ENCODE assay signal across 19 cellular contexts in the genomic region with DNA sequence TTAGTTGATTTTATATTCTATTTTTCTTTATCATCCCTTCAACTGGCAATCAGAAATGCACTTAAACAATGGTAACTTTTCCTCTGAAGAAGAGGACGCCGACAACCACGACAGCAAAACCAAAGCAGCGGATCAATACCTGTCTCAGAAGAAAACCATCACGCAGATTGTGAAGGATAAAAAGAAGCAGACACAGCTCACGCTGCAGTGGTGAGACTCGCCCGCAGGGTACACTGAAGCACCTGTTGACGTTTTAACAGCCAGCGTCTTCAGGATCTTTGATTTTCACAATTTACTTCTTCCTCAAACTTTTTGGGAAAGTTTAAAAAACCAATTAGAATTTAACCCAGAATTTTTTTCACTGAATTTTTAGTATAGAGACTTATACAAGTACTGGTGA. TPM values are rescaled to one million over a fixed set of nuclear protein-coding genes. Genes with fewer than 3 reads are reported as not detected.
DNase-seq lines count a peak whose midpoint lies in the region; ATAC-seq, FAIRE-seq and TF ChIP-seq lines count a peak whose summit lies in the region.
"Had no signal": no experiment of that assay in that cellular context is flagged by ENCODE, and none has a peak within 500 bp of the region (broad histone marks: within the 10 kb centered on the region; RNA-seq: fewer than 3 reads in every experiment).

No MANE protein-coding gene starts in this region.

- H3K4me1 ChIP-seq in HUES64 (ENCODE audit: insufficient read depth, low read length) (peaks cover 5% of the 10 kb centered on the region; the same call in 1 of the 2 replicates), hepatocyte (ENCODE audit: insufficient read depth) (no peaks in the 10 kb centered on the region), pancreas (peaks cover 0 to 8% (median 0%) of the 10 kb centered on the region in 3 donors), lower lobe of right lung (peaks cover 5% of the 10 kb centered on the region)

- WGBS in HUES64, result 3% methylated on average over 10 of the region's 10 CpGs
- WGBS in hepatocyte (ENCODE audit: low lambda C conversion rate, missing lambda C conversion rate), result 8% methylated on average over 10 of the region's 10 CpGs
- 15 to 20% methylated on average over 10 of the region's 10 CpGs for WGBS in pancreas, 2 donors

- H3K9me2 ChIP-seq in hepatocyte (replicated peaks; ENCODE audit: insufficient read depth), result no peaks in the 10 kb centered on the region

- no peak for FAIRE-seq in pancreas (lab: Jason Lieb, UNC)
- FAIRE-seq: GM19239 had no signal

- H3K79me2 ChIP-seq in hepatocyte, result no peaks in the 10 kb centered on the region

- H3K4me2 ChIP-seq in hepatocyte, result peak overlapping the region; percentile 88

- DNase-seq in NCI-H748 (lab: John Stamatoyannopoulos, UW; ENCODE audit: unreplicated experiment) (peak; percentile 33), NCI-H748 treated with DMSO at 0.1 percent for 48 hours (lab: John Stamatoyannopoulos, UW) (no peak), hepatocyte (ENCODE audit: low spot score) (peak; percentile 23), pancreas (no peak), lower lobe of right lung (no peak)
- DNase-seq: activated CD4-positive, alpha-beta T cell treated with anti-CD3 and anti-CD28 coated beads for 48 hours; activated T-cell treated with anti-CD3 and anti-CD28 coated beads, Interleukin-2, amount 50 U/mL, for 4 hours; CD4-positive, alpha-beta memory T cell; MV-4-11; NCI-H2107; SHP77 had no signal

- intact Hi-C loops in pancreas (cut with DNase I) (loop anchor here in 1 of 3 donors (10.0 kb wide), 1 partner anchor 87 kb away; no protein-coding TSS in a partner anchor), lower lobe of right lung (cut with DNase I) (no loop called here)

- H3K27ac ChIP-seq in HUES64 (ENCODE audit: low read depth, low read length), result no peak overlapping the region
- H3K27ac ChIP-seq in hepatocyte, result no peak overlapping the region
- H3K27ac ChIP-seq in pancreas, result no peak overlapping the region
- no peak overlapping the region for H3K27ac ChIP-seq in lower lobe of right lung

- H3K36me3 ChIP-seq in HUES64 (ENCODE audit: insufficient read depth, low read length) (no peaks in the 10 kb centered on the region), hepatocyte (replicated peaks; ENCODE audit: insufficient read depth, low read depth) (no peaks in the 10 kb centered on the region), pancreas (no peaks in the 10 kb centered on the region), lower lobe of right lung (no peaks in the 10 kb centered on the region)

- no peak overlapping the region for H3K9ac ChIP-seq in HUES64 (ENCODE audit: low read depth, low read length)

- no peaks in the 10 kb centered on the region for H4K20me1 ChIP-seq in hepatocyte (ENCODE audit: insufficient read depth, poor library complexity, severe bottlenecking)

- peaks cover 71% of the 10 kb centered on the region for H3K27me3 ChIP-seq in HUES64 (ENCODE audit: insufficient read depth, low read length)
- peaks cover 34% of the 10 kb centered on the region for H3K27me3 ChIP-seq in hepatocyte
- H3K27me3 ChIP-seq in pancreas, result peaks cover 0 to 18% (median 9%) of the 10 kb centered on the region in 4 donors
- peaks cover 35% of the 10 kb centered on the region for H3K27me3 ChIP-seq in lower lobe of right lung (ENCODE audit: low read depth)

- H3K9me3 ChIP-seq in HUES64 (ENCODE audit: insufficient read depth, low read depth, low read length) (peaks cover 4% of the 10 kb centered on the region; the same call in 1 of the 2 replicates), hepatocyte (ENCODE audit: low read depth) (no peaks in the 10 kb centered on the region), pancreas (no peaks in the 10 kb centered on the region), lower lobe of right lung (no peaks in the 10 kb centered on the region)

- H3K4me3 ChIP-seq in HUES64 (ENCODE audit: low read length) (peak overlapping the region; percentile 74), hepatocyte (peak overlapping the region; percentile 54), pancreas (peak overlapping the region in 3 of 4 donors; percentile 29 to 62 (median 43)), lower lobe of right lung (no peak overlapping the region)

- TF ChIP-seq CTCF in hepatocyte (IDR thresholded peaks at IDR 0.05; ENCODE audit: poor library complexity) (no peak), pancreas (IDR thresholded peaks at IDR 0.05) (no peak), lower lobe of right lung (IDR thresholded peaks at IDR 0.05) (no peak)

- ATAC-seq in pancreas (peak in 3 of 4 donors; percentile 25 to 51 (median 48)), lower lobe of right lung (no peak), HG03460 (IDR thresholded peaks at IDR 0.05; ENCODE audit: unreplicated experiment) (no peak), HG03135 (IDR thresholded peaks at IDR 0.05; ENCODE audit: unreplicated experiment) (no peak)

- no peak overlapping the region for H2AFZ ChIP-seq in hepatocyte

RNA-seq across cellular contexts. Expression of a gene that starts 0.7 kb away (rescaled TPM):
- polyA plus RNA-seq in HUES64 (2013, experiment 1 of 2), result not detected
- not detected for polyA plus RNA-seq in HUES64 (2013, experiment 2 of 2)
- 5.1 and 6.8 TPM in 2 replicates for total RNA-seq in hepatocyte
- polyA plus RNA-seq in hepatocyte, result 3.7 and 4.1 TPM in 2 replicates
- total RNA-seq in pancreas, result 1 to 10 TPM in 4 of 6 donors, under 1 TPM in 2; 0.51 to 4.1 (median 1.5) TPM
- 10 to 100 TPM in 1 of 2 donors, 1 to 10 TPM in 1; 3.3 to 20.8 TPM for polyA plus RNA-seq in pancreas
- not detected for total RNA-seq in lower lobe of right lung
- total RNA-seq: A673; activated T-cell treated with anti-CD3 and anti-CD28 coated beads, Interleukin-2, amount 50 U/mL, for 4 hours; CD4-positive, alpha-beta memory T cell; chondrocyte; renal cortical epithelial cell; temporal lobe had no signal
- polyA plus RNA-seq: CD4-positive, alpha-beta memory T cell had no signal

RNA-seq across cellular contexts. Expression of a gene that starts 48.9 kb away (rescaled TPM):
- polyA plus RNA-seq in HUES64 (2013, experiment 1 of 2), result 0.15 TPM
- not detected for polyA plus RNA-seq in HUES64 (2013, experiment 2 of 2)
- total RNA-seq in hepatocyte (2.8 TPM in 2 replicates), pancreas (not detected), lower lobe of right lung (not detected)
- polyA plus RNA-seq in hepatocyte (0.36 and 0.80 TPM in 2 replicates), pancreas (not detected)
- total RNA-seq: A673; activated T-cell treated with anti-CD3 and anti-CD28 coated beads, Interleukin-2, amount 50 U/mL, for 4 hours; CD4-positive, alpha-beta memory T cell; chondrocyte; renal cortical epithelial cell; temporal lobe had no signal
- polyA plus RNA-seq: CD4-positive, alpha-beta memory T cell had no signal

Comparison
In these comparisons a context has a peak if more than half of its experiments do, and no peak if none do; other contexts are left out.
1. DNase-seq: peak in NCI-H748 (single experiment) and hepatocyte (single experiment); none in NCI-H748 treated with DMSO at 0.1 percent for 48 hours (single experiment), pancreas (0 of 6) and lower lobe of right lung (single experiment).
2. ATAC-seq: peak in pancreas (3 of 4); none in lower lobe of right lung (0 of 2), HG03460 (single experiment) and HG03135 (single experiment).